10 cellular contexts compared by ENCODE assay signal in genomic region chr11:121059605-121060004, GRCh38. TPM values are rescaled to one million over a fixed set of nuclear protein-coding genes. Genes with fewer than 3 reads are reported as not detected.
DNase-seq lines count a peak whose midpoint lies in the region; ATAC-seq and TF ChIP-seq lines count a peak whose summit lies in the region.
"Had no signal": no experiment of that assay in that cellular context is flagged by ENCODE, and none has a peak within 500 bp of the region (broad histone marks: within the 10 kb centered on the region; RNA-seq: fewer than 3 reads in every experiment).

No MANE protein-coding gene starts in this region.

- no peak overlapping the region for H3K4me3 ChIP-seq in GM06990 (replicated peaks; ENCODE audit: low read depth, low read length)
- peak overlapping the region; percentile 32; the same call in 1 of the 2 replicates for H3K4me3 ChIP-seq in MM.1S (ENCODE audit: low read length)
- H3K4me3 ChIP-seq in foreskin fibroblast (ENCODE audit: low read depth in 1 of 2, low read length in 2 of 2): no peak overlapping the region
- no peak overlapping the region for H3K4me3 ChIP-seq in body of pancreas
- no peak overlapping the region for H3K4me3 ChIP-seq in left lung
- H3K4me3 ChIP-seq in stomach: no peak overlapping the region
- H3K4me3 ChIP-seq: adrenal gland had no signal

- H3K27me3 ChIP-seq in GM06990 (replicated peaks; ENCODE audit: control insufficient read depth, insufficient read depth, low read length) (no peaks in the 10 kb centered on the region), MM.1S (replicated peaks; ENCODE audit: insufficient read depth, low read length) (no peaks in the 10 kb centered on the region), body of pancreas (no peaks in the 10 kb centered on the region), left lung (no peaks in the 10 kb centered on the region), stomach (no peaks in the 10 kb centered on the region)
- H3K27me3 ChIP-seq: adrenal gland had no signal

- peak overlapping the region; percentile 59; the same call in 1 of the 2 replicates for H3K27ac ChIP-seq in MM.1S (ENCODE audit: low read length)
- no peak overlapping the region for H3K27ac ChIP-seq in body of pancreas
- no peak overlapping the region for H3K27ac ChIP-seq in left lung
- H3K27ac ChIP-seq in stomach: no peak overlapping the region
- H3K27ac ChIP-seq: adrenal gland had no signal

- no peak overlapping the region for H2AFZ ChIP-seq in MM.1S (ENCODE audit: low read length)

- H3K9me2 ChIP-seq in MM.1S (replicated peaks; ENCODE audit: insufficient read depth, low read length): no peaks in the 10 kb centered on the region

- H4K20me1 ChIP-seq in MM.1S (ENCODE audit: insufficient read depth, low read length): no peaks in the 10 kb centered on the region

- peak overlapping the region; percentile 66 for H3K4me2 ChIP-seq in MM.1S (ENCODE audit: low read depth, low read length)

- H3K9ac ChIP-seq in MM.1S (ENCODE audit: low read length): no peak overlapping the region

- H3F3A ChIP-seq in MM.1S (ENCODE audit: insufficient read depth, low read length): peaks cover 17% of the 10 kb centered on the region

- TF ChIP-seq CTCF in GM06990 (IDR thresholded peaks at IDR 0.05; ENCODE audit: insufficient read depth, low read length, poor library complexity, severe bottlenecking) (no peak), MM.1S (IDR thresholded peaks at IDR 0.05; ENCODE audit: low read length) (no peak), foreskin fibroblast (IDR thresholded peaks at IDR 0.05; ENCODE audit: low read depth, low read length) (no peak), body of pancreas (IDR thresholded peaks at IDR 0.05) (no peak), left lung (IDR thresholded peaks at IDR 0.05) (no peak), stomach (IDR thresholded peaks at IDR 0.05) (no peak)

- H3K9me3 ChIP-seq in MM.1S (replicated peaks; ENCODE audit: insufficient read depth, low read length) (no peaks in the 10 kb centered on the region), body of pancreas (no peaks in the 10 kb centered on the region), left lung (no peaks in the 10 kb centered on the region), stomach (no peaks in the 10 kb centered on the region)
- H3K9me3 ChIP-seq: adrenal gland had no signal

- H3K36me3 ChIP-seq in GM06990 (ENCODE audit: control insufficient read depth, insufficient read depth, low read length): peaks cover 1% of the 10 kb centered on the region; the same call in 1 of the 2 replicates
- H3K36me3 ChIP-seq in MM.1S (replicated peaks; ENCODE audit: insufficient read depth, low read length): no peaks in the 10 kb centered on the region; the same call in 1 of the 2 replicates
- H3K36me3 ChIP-seq in body of pancreas (replicated peaks in 1 of 2; ENCODE audit: insufficient read depth in 1 of 2, low read depth in 2 of 2): peaks cover 0 to 15% of the 10 kb centered on the region in 2 donors
- H3K36me3 ChIP-seq in left lung: peaks cover 0 to 43% of the 10 kb centered on the region in 2 donors
- peaks cover 20 to 86% (median 78%) of the 10 kb centered on the region in 4 donors for H3K36me3 ChIP-seq in stomach

- no peak for TF ChIP-seq EP300 in stomach (IDR thresholded peaks at IDR 0.05)

- 82 to 88% methylated on average over 3 of the region's 3 CpGs for WGBS in body of pancreas, 2 donors
- WGBS in stomach, 5 donors: 82 to 86% (median 85%) methylated on average over 3 of the region's 3 CpGs

- peak; percentile 58 for DNase-seq in GM06990 (ENCODE audit: extremely low read depth, insufficient read length)
- DNase-seq in MM.1S: peak; percentile 89
- DNase-seq in foreskin fibroblast: no peak
- no peak for DNase-seq in body of pancreas
- no peak for DNase-seq in left lung
- no peak for DNase-seq in stomach
- DNase-seq: adrenal gland had no signal

- ATAC-seq in GM19328 (IDR thresholded peaks at IDR 0.05; ENCODE audit: unreplicated experiment): peak; percentile 86
- peak; percentile 93 for ATAC-seq in HG02870 (IDR thresholded peaks at IDR 0.05; ENCODE audit: unreplicated experiment)
- no peak for ATAC-seq in body of pancreas
- ATAC-seq in left lung: no peak
- ATAC-seq: esophagus mucosa had no signal

- peaks cover 22% of the 10 kb centered on the region for H3K4me1 ChIP-seq in MM.1S (ENCODE audit: low read length)
- no peaks in the 10 kb centered on the region for H3K4me1 ChIP-seq in body of pancreas
- H3K4me1 ChIP-seq in left lung: no peaks in the 10 kb centered on the region
- no peaks in the 10 kb centered on the region for H3K4me1 ChIP-seq in stomach
- H3K4me1 ChIP-seq: adrenal gland had no signal

- intact Hi-C loops in body of pancreas (cut with DNase I) (no loop called here), left lung (cut with DNase I) (no loop called here), stomach (cut with DNase I; ENCODE audit: low total_unique reads) (no loop called here)

- TF ChIP-seq POLR2A in body of pancreas (IDR thresholded peaks at IDR 0.05) (no peak), stomach (IDR thresholded peaks at IDR 0.05) (no peak)

- no peaks in the 10 kb centered on the region for H3K79me2 ChIP-seq in MM.1S (ENCODE audit: low read length)

RNA-seq across cellular contexts. Expression of gene TBCEL, which starts 35.7 kb away (rescaled TPM):
- 10 to 100 TPM in 1 of 2 donors, 1 to 10 TPM in 1; 5.9 to 14.8 TPM for total RNA-seq in body of pancreas
- 10 to 100 TPM; 27.5 to 38.0 TPM for total RNA-seq in left lung
- total RNA-seq in stomach: 10 to 100 TPM in 3 of 5 donors, 1 to 10 TPM in 2; 3.2 to 55.1 (median 10.3) TPM
- 1 to 10 TPM; 3.6 to 8.5 (median 7.6) TPM for polyA plus RNA-seq in stomach

RNA-seq across cellular contexts. Expression of gene TECTA, which starts 41.4 kb away (rescaled TPM):
- total RNA-seq in body of pancreas (1 to 10 TPM in 1 of 2 donors, under 1 TPM in 1; under 0.01 to 5.9 TPM), left lung (under 1 TPM; 0.58 to 0.87 TPM), stomach (1 to 10 TPM in 2 of 5 donors, not detected in 3; 1.1 to 1.4 TPM)
- polyA plus RNA-seq in stomach: under 1 TPM; 0.06 to 0.25 (median 0.15) TPM

Comparison
In these comparisons a context has a peak if more than half of its experiments do, and no peak if none do; other contexts are left out.
1. DNase-seq: peak in GM06990 (single experiment) and MM.1S (single experiment); none in foreskin fibroblast (0 of 2), body of pancreas (0 of 4), left lung (0 of 2) and stomach (single experiment).
2. ATAC-seq: peak in GM19328 (single experiment) and HG02870 (single experiment); none in body of pancreas (single experiment) and left lung (single experiment).